ENCODE assay signal across 25 cellular contexts in genomic region chr18:49303376-49303775, GRCh38.
"Had no signal": no experiment of that assay in that cellular context is flagged by ENCODE, and none has a peak within 500 bp of the region (broad histone marks: within the 10 kb centered on the region; RNA-seq: fewer than 3 reads in every experiment).

No MANE protein-coding gene starts in this region.

- H3K4me3 ChIP-seq: ascending aorta, cardiac muscle cell, Peyer's patch, SJSA1 had no signal

- H3K36me3 ChIP-seq: ascending aorta, cardiac muscle cell, SJSA1 had no signal

- H3K4me1 ChIP-seq: ascending aorta, Peyer's patch had no signal

- DNase-seq: activated CD4-positive, alpha-beta T cell treated with anti-CD3 and anti-CD28 coated beads for 36 hours; activated CD4-positive, alpha-beta T cell treated with anti-CD3 and anti-CD28 coated beads, Interleukin-2, amount 10 ng/mL, durations not matched to agents 7 days and 5 days; activated CD4-positive, alpha-beta T cell treated with anti-CD3 and anti-CD28 coated beads, Interleukin-2, amount 50 U/mL, for 48 hours; activated CD8-positive, alpha-beta T cell treated with anti-CD3 and anti-CD28 coated beads, Interleukin-2, amount 10 ng/mL, durations not matched to agents 7 days and 5 days; activated gamma-delta T cell; activated naive CD4-positive, alpha-beta T cell treated with Interleukin-2 at 50 U/mL for 16 hours; activated naive CD8-positive, alpha-beta T cell treated with anti-CD3 and anti-CD28 coated beads, Interleukin-2, amount 10 ng/mL, durations not matched to agents 7 days and 5 days; activated T-cell treated with anti-CD3 and anti-CD28 coated beads, Interleukin-2, amount 50 U/mL, for 24 hours; amygdala; NCI-H1105; NCI-H1417 treated with DMSO at 0.1 percent for 48 hours; NCI-H187 treated with DMSO at 0.1 percent for 48 hours; NCI-H2081; NCI-H2227 treated with DMSO at 0.1 percent for 48 hours; NCI-H446; NCI-H510A treated with DMSO at 0.1 percent for 48 hours; NCI-H526 treated with DMSO at 0.1 percent for 48 hours; PC-3; Peyer's patch; RPMI8226; SHP77 treated with DMSO at 0.1 percent for 48 hours; SK-N-SH had no signal

- H3K27ac ChIP-seq: ascending aorta, cardiac muscle cell, Peyer's patch, SJSA1 had no signal

- H3K9me2 ChIP-seq: SK-N-SH had no signal

- H3K4me2 ChIP-seq: SK-N-SH had no signal

- H3K9ac ChIP-seq: SK-N-SH had no signal

- H3K9me3 ChIP-seq: ascending aorta, Peyer's patch, SJSA1 had no signal

- H3K27me3 ChIP-seq: ascending aorta, cardiac muscle cell, Peyer's patch, SJSA1 had no signal
